9 cellular contexts compared by ENCODE assay signal in the genomic region with DNA sequence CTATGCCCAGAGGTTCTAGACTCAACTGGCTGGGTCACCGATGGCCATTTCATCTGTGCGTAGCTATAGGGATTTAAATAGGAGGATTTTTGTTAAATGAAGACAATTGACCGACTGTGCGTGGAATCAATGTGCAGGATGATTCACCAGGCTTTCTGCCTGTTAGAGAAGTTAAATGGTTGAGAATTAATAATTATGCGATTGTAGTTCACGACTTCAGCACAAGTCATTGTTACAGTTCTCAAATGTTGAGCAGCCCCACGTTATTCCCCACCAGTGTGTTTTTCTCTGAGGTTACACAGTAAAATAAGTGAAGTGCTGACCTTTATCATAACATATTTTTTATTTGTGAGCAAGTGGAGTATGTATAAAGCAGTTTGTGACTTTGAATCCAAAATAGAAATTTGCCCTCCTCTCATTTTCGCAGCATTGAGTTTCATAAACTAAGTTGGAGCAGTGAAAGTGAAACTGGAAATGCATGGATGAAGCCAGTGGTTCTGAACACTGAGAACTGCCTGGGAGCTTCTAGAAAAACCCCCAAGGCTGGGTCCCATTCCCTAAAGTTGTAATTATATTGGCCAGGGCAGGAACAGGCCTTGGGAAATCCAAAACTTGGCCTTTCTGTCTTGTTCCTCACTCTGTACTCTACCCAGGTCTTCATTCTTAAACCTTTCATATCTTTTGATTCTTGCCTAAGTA.
A peak's percentile ranks its signal among the peaks of the same experiment; 100 is the strongest.
DNase-seq lines count a peak whose midpoint lies in the region; ATAC-seq and TF ChIP-seq lines count a peak whose summit lies in the region.
"Had no signal": no experiment of that assay in that cellular context is flagged by ENCODE, and none has a peak within 500 bp of the region (broad histone marks: within the 10 kb centered on the region; RNA-seq: fewer than 3 reads in every experiment).

No MANE protein-coding gene starts in this region.

- ATAC-seq in activated CD8-positive, alpha-beta memory T cell treated with anti-CD3 and anti-CD28 coated beads, Interleukin-2, amount 10 ng/mL, durations not matched to agents 7 days and 5 days: peak; percentile 60

- 27 to 41% methylated on average over 8 of the region's 8 CpGs for WGBS in tibial nerve, 2 donors

- no peaks in the 10 kb centered on the region for H3K27me3 ChIP-seq in tibial nerve

- H3K27me3 Mint-ChIP-seq in activated CD8-positive, alpha-beta memory T cell treated with anti-CD3 and anti-CD28 coated beads, Interleukin-2, amount 10 ng/mL, durations not matched to agents 7 days and 5 days: no peaks in the 10 kb centered on the region

- H3K27ac ChIP-seq in tibial nerve: peak overlapping the region; percentile 69 to 90 (median 86)

- H3K27ac Mint-ChIP-seq in activated CD8-positive, alpha-beta memory T cell treated with anti-CD3 and anti-CD28 coated beads, Interleukin-2, amount 10 ng/mL, durations not matched to agents 7 days and 5 days: peak overlapping the region; percentile 29

- no peaks in the 10 kb centered on the region for H3K9me3 ChIP-seq in tibial nerve

- TF ChIP-seq EP300 in tibial nerve (IDR thresholded peaks at IDR 0.05): peak; percentile 42 to 73

- no peaks in the 10 kb centered on the region for H3K9me3 Mint-ChIP-seq in activated CD8-positive, alpha-beta memory T cell treated with anti-CD3 and anti-CD28 coated beads, Interleukin-2, amount 10 ng/mL, durations not matched to agents 7 days and 5 days (ENCODE audit: low read depth)

- peaks cover 30% of the 10 kb centered on the region for H3K4me1 Mint-ChIP-seq in activated CD8-positive, alpha-beta memory T cell treated with anti-CD3 and anti-CD28 coated beads, Interleukin-2, amount 10 ng/mL, durations not matched to agents 7 days and 5 days

- no peaks in the 10 kb centered on the region for H3K36me3 ChIP-seq in tibial nerve

- DNase-seq in activated CD8-positive, alpha-beta memory T cell treated with anti-CD3 and anti-CD28 coated beads, Interleukin-2, amount 10 ng/mL, durations not matched to agents 7 days and 5 days: no peak
- no peak for DNase-seq in activated CD8-positive, alpha-beta memory T cell treated with anti-CD3 and anti-CD28 coated beads, Interleukin-2, amount 50 U/mL, for 48 hours
- DNase-seq in RPMI7951 (ENCODE audit: low read depth): peak; percentile 50
- DNase-seq in inferior parietal cortex (ENCODE audit: extremely low spot score): peak; percentile 37
- no peak for DNase-seq in tibial nerve (ENCODE audit: low spot score in 2 of 2)
- DNase-seq in NCI-H146 treated with DMSO at 0.1 percent for 48 hours (lab: John Stamatoyannopoulos, UW; ENCODE audit: unreplicated experiment): no peak
- no peak for DNase-seq in mesenteric fat pad (ENCODE audit: low spot score)
- no peak for DNase-seq in NCI-H345 treated with DMSO at 0.1 percent for 48 hours (lab: John Stamatoyannopoulos, UW; ENCODE audit: unreplicated experiment)
- DNase-seq: NCI-H1048 had no signal

- peaks cover 0 to 85% (median 20%) of the 10 kb centered on the region in 4 donors for H3K4me1 ChIP-seq in tibial nerve

- peak overlapping the region; percentile 66 for H3K4me3 Mint-ChIP-seq in activated CD8-positive, alpha-beta memory T cell treated with anti-CD3 and anti-CD28 coated beads, Interleukin-2, amount 10 ng/mL, durations not matched to agents 7 days and 5 days

- no peak for TF ChIP-seq CTCF in tibial nerve (IDR thresholded peaks at IDR 0.05)

- TF ChIP-seq POLR2A in tibial nerve (IDR thresholded peaks at IDR 0.05): peak in 1 of 2 donors; percentile 18

- no peaks in the 10 kb centered on the region for H3K36me3 Mint-ChIP-seq in activated CD8-positive, alpha-beta memory T cell treated with anti-CD3 and anti-CD28 coated beads, Interleukin-2, amount 10 ng/mL, durations not matched to agents 7 days and 5 days

- CTCF ChIA-PET in activated CD8-positive, alpha-beta memory T cell treated with anti-CD3 and anti-CD28 coated beads, Interleukin-2, amount 10 ng/mL, durations not matched to agents 7 days and 5 days (lab: Charles Lee): interaction anchor here (0.7 kb wide), 1 partner anchor 135 kb away, joined by 3 read pairs; no protein-coding TSS in a partner anchor

- peak overlapping the region; percentile 1 to 44 (median 14) for H3K4me3 ChIP-seq in tibial nerve

Comparison
In these comparisons a context has a peak if more than half of its experiments do, and no peak if none do; other contexts are left out.
1. DNase-seq: peak in RPMI7951 (single experiment) and inferior parietal cortex (single experiment); none in activated CD8-positive, alpha-beta memory T cell treated with anti-CD3 and anti-CD28 coated beads, Interleukin-2, amount 10 ng/mL, durations not matched to agents 7 days and 5 days (single experiment), activated CD8-positive, alpha-beta memory T cell treated with anti-CD3 and anti-CD28 coated beads, Interleukin-2, amount 50 U/mL, for 48 hours (single experiment), tibial nerve (0 of 2), NCI-H146 treated with DMSO at 0.1 percent for 48 hours (single experiment), mesenteric fat pad (single experiment) and NCI-H345 treated with DMSO at 0.1 percent for 48 hours (single experiment).